17 cellular contexts compared by ENCODE assay signal in the genomic region with DNA sequence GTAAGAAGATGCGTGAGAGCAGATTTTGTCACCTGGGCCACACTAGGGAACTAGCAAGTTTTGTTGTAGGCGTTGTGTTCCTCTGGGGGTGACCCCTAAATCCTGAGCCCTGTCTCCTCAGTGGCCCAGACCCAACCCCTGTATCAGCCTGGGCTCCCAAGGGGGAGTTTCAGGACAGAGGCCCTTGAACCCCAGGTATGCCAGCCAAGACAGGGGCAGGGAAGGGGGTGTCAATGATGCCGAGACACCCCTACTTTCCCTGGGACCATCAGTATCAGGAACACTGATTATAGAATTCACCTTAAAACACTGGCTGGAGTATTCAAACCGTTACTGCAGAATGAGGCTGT.
"Had no signal": no experiment of that assay in that cellular context is flagged by ENCODE, and none has a peak within 500 bp of the region (broad histone marks: within the 10 kb centered on the region; RNA-seq: fewer than 3 reads in every experiment).

No MANE protein-coding gene starts in this region.

- H3K4me3 ChIP-seq: dorsolateral prefrontal cortex, lung, neural progenitor cell, psoas muscle, skin epidermis, suprapubic skin, transverse colon had no signal

- H3K9ac ChIP-seq: neural progenitor cell had no signal

- H3K9me3 Mint-ChIP-seq: memory B cell; nephron; neural progenitor cell; stimulated activated naive CD8-positive, alpha-beta T cell treated with anti-CD3 and anti-CD28 coated beads, Interleukin-15, amount 100 ng/mL, for 72 hours had no signal

- H3K27me3 ChIP-seq: dorsolateral prefrontal cortex, neural progenitor cell, suprapubic skin, transverse colon had no signal

- H3K27ac Mint-ChIP-seq: memory B cell; nephron; neural progenitor cell; stimulated activated naive CD8-positive, alpha-beta T cell treated with anti-CD3 and anti-CD28 coated beads, Interleukin-15, amount 100 ng/mL, for 72 hours had no signal

- H2AFZ ChIP-seq: neural progenitor cell had no signal

- H3K27ac ChIP-seq: dorsolateral prefrontal cortex, neural progenitor cell, psoas muscle, skin epidermis, suprapubic skin, transverse colon had no signal

- H3K27me3 Mint-ChIP-seq: stimulated activated naive CD8-positive, alpha-beta T cell treated with anti-CD3 and anti-CD28 coated beads, Interleukin-15, amount 100 ng/mL, for 72 hours had no signal

- H3K36me3 ChIP-seq: neural progenitor cell, transverse colon had no signal

- DNase-seq: dorsolateral prefrontal cortex; effector CD4-positive, alpha-beta T cell; nucleus accumbens; psoas muscle; right cardiac atrium; stimulated activated CD4-positive, alpha-beta T cell treated with anti-CD3 and anti-CD28 coated beads, Interleukin-15, amount 100 ng/mL, for 24 hours; stimulated activated CD4-positive, alpha-beta T cell treated with anti-CD3 and anti-CD28 coated beads, Interleukin-2, amount 100 ng/mL, for 48 hours; stimulated activated naive CD4-positive, alpha-beta T cell; stimulated activated naive CD8-positive, alpha-beta T cell treated with anti-CD3 and anti-CD28 coated beads, Interleukin-15, amount 100 ng/mL, for 72 hours; transverse colon had no signal

- H3K4me3 Mint-ChIP-seq: memory B cell; nephron; neural progenitor cell; stimulated activated naive CD8-positive, alpha-beta T cell treated with anti-CD3 and anti-CD28 coated beads, Interleukin-15, amount 100 ng/mL, for 72 hours had no signal

- H3K9me3 ChIP-seq: psoas muscle, suprapubic skin, transverse colon had no signal

- ATAC-seq: left lobe of liver; psoas muscle; right cardiac atrium; stimulated activated naive CD8-positive, alpha-beta T cell treated with anti-CD3 and anti-CD28 coated beads, Interleukin-15, amount 100 ng/mL, for 72 hours had no signal

- H3K36me3 Mint-ChIP-seq: memory B cell, neural progenitor cell had no signal

- H3K4me2 ChIP-seq: neural progenitor cell had no signal

- H3K4me1 ChIP-seq: neural progenitor cell, transverse colon had no signal

- H3K4me1 Mint-ChIP-seq: memory B cell had no signal
